Comparison of ENCODE assay signal across 12 cellular contexts in the genomic region with DNA sequence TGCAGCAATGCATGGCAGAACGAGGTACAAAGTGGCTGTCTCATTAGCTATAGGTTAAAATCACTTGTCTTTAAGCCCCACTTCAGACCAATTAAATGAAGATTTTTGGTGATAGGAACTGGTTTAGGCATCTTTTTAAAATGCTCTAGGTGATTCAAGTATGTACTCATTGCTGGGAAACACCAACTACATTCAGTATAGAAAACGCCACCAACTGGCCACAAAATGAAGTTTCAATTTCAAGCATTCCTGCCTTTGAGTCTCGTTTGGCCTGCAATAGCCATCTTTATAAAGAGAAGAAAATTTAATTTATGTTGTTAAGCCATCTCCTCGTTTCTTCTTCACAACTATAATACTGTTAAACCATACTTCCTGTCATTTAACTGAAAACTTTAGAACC.
DNase-seq lines count a peak whose midpoint lies in the region; ATAC-seq and TF ChIP-seq lines count a peak whose summit lies in the region.
"Had no signal": no experiment of that assay in that cellular context is flagged by ENCODE, and none has a peak within 500 bp of the region (broad histone marks: within the 10 kb centered on the region; RNA-seq: fewer than 3 reads in every experiment).

No MANE protein-coding gene starts in this region.

- peak; percentile 72 to 77 for TF ChIP-seq RAD21 in liver (IDR thresholded peaks at IDR 0.05)

- no peaks in the 10 kb centered on the region for H3K27me3 ChIP-seq in liver (ENCODE audit: control insufficient read depth in 4 of 4, insufficient read depth in 4 of 4, low read length in 3 of 4)
- H3K27me3 ChIP-seq: cardiac muscle cell had no signal

- CTCF ChIA-PET in GM10248 (lab: Yijun Ruan, JAX): interaction anchor here (1.5 to 2.2 kb wide), 3 partner anchors 8 to 13 kb away, joined by 3 to 8 read pairs (median 7); no protein-coding TSS in a partner anchor

- no peak overlapping the region for H3K4me3 Mint-ChIP-seq in activated T-cell treated with anti-CD3 and anti-CD28 coated beads, Interleukin-2, amount 50 U/mL, for 4 hours

- ATAC-seq in HG02798 (IDR thresholded peaks at IDR 0.05; ENCODE audit: poor library complexity, unreplicated experiment): no peak
- ATAC-seq in activated T-cell treated with anti-CD3 and anti-CD28 coated beads, Interleukin-2, amount 50 U/mL, for 4 hours: no peak

- no peaks in the 10 kb centered on the region for H3K9me3 ChIP-seq in liver (ENCODE audit: control insufficient read depth in 4 of 4, low read length in 3 of 4)
- H3K9me3 ChIP-seq: prostate gland, thoracic aorta had no signal

- DNase-seq in GM10248 (ENCODE audit: extremely low spot score): no peak
- peak; percentile 5 for DNase-seq in HT1080 (ENCODE audit: low read depth)
- DNase-seq in astrocyte of the spinal cord (ENCODE audit: low read depth, low spot score): no peak
- DNase-seq in activated naive CD4-positive, alpha-beta T cell (lab: John Stamatoyannopoulos, UW): no peak
- DNase-seq in NCI-H524 treated with DMSO at 0.1 percent for 48 hours (lab: John Stamatoyannopoulos, UW): no peak
- no peak for DNase-seq in activated T-cell treated with anti-CD3 and anti-CD28 coated beads, Interleukin-2, amount 50 U/mL, for 4 hours
- DNase-seq: activated T-cell treated with anti-CD3 and anti-CD28 coated beads, Interleukin-2, amount 50 U/mL, for 1 hour had no signal

- no peaks in the 10 kb centered on the region for H3K36me3 Mint-ChIP-seq in activated T-cell treated with anti-CD3 and anti-CD28 coated beads, Interleukin-2, amount 50 U/mL, for 4 hours (ENCODE audit: insufficient read depth)

- no peaks in the 10 kb centered on the region for H3K4me1 ChIP-seq in liver (ENCODE audit: control insufficient read depth in 4 of 4, insufficient read depth in 4 of 4, low read length in 3 of 4)
- H3K4me1 ChIP-seq: prostate gland had no signal

- WGBS in liver: 33% methylated on average over 4 of the region's 4 CpGs

- H3K27ac ChIP-seq in liver (ENCODE audit: low read depth in 1 of 2, low read length in 2 of 2): no peak overlapping the region
- H3K27ac ChIP-seq: cardiac muscle cell, prostate gland, thoracic aorta had no signal

- no peaks in the 10 kb centered on the region for H3K4me1 Mint-ChIP-seq in activated T-cell treated with anti-CD3 and anti-CD28 coated beads, Interleukin-2, amount 50 U/mL, for 4 hours (ENCODE audit: low read depth)

- H3K9me3 Mint-ChIP-seq in activated T-cell treated with anti-CD3 and anti-CD28 coated beads, Interleukin-2, amount 50 U/mL, for 4 hours: peaks cover 8% of the 10 kb centered on the region

- H3K4me3 ChIP-seq in astrocyte of the spinal cord (ENCODE audit: low read depth, low read length) (no peak overlapping the region), liver (ENCODE audit: low read depth in 1 of 3, low read length in 3 of 3) (no peak overlapping the region)
- H3K4me3 ChIP-seq: cardiac muscle cell, prostate gland, thoracic aorta had no signal

- POLR2A ChIA-PET in GM10248 (lab: Yijun Ruan, JAX): no interaction called here

- in situ Hi-C loops in astrocyte of the spinal cord (cut with HindIII; ENCODE audit: low sequenced_read_pairs): no loop called here

- no peaks in the 10 kb centered on the region for H3K27me3 Mint-ChIP-seq in activated T-cell treated with anti-CD3 and anti-CD28 coated beads, Interleukin-2, amount 50 U/mL, for 4 hours (ENCODE audit: low read depth)

- no peaks in the 10 kb centered on the region for H3K36me3 ChIP-seq in liver (ENCODE audit: control insufficient read depth in 4 of 4, insufficient read depth in 3 of 4, low read depth in 1 of 4, low read length in 3 of 4)
- H3K36me3 ChIP-seq: cardiac muscle cell, prostate gland, thoracic aorta had no signal

- no peak overlapping the region for H3K9ac ChIP-seq in liver (ENCODE audit: low read depth in 1 of 2, low read length in 2 of 2)

- TF ChIP-seq CTCF in GM10248 (IDR thresholded peaks at IDR 0.05; ENCODE audit: control extremely low read depth, extremely low read depth, low read depth, missing control alignments): peak; percentile 27
- TF ChIP-seq CTCF in astrocyte of the spinal cord (IDR thresholded peaks at IDR 0.05; ENCODE audit: low read depth, low read length): peak; percentile 20
- TF ChIP-seq CTCF in liver (IDR thresholded peaks at IDR 0.05; ENCODE audit: low read depth, low read length, missing input control): peak; percentile 40

TF ChIP-seq in liver, 16 proteins besides CTCF, POLR2A, EP300 and RAD21:
- TF ChIP-seq FOXA2 (IDR thresholded peaks at IDR 0.05) (no peak), JUND (IDR thresholded peaks at IDR 0.05) (no peak), GABPA (IDR thresholded peaks at IDR 0.05 in 1 of 2, conservative IDR thresholded peaks at IDR 0.05 in 1 of 2) (no peak), NR2F2 (IDR thresholded peaks at IDR 0.05) (no peak), EGR1 (IDR thresholded peaks at IDR 0.05; ENCODE audit: low read depth in 2 of 2) (no peak), HNF4A (conservative IDR thresholded peaks at IDR 0.05) (no peak)
- TF ChIP-seq, protein P1, sequence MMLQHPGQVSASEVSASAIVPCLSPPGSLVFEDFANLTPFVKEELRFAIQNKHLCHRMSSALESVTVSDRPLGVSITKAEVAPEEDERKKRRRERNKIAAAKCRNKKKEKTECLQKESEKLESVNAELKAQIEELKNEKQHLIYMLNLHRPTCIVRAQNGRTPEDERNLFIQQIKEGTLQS (IDR thresholded peaks at IDR 0.05): no peak
- TF ChIP-seq, protein P2, sequence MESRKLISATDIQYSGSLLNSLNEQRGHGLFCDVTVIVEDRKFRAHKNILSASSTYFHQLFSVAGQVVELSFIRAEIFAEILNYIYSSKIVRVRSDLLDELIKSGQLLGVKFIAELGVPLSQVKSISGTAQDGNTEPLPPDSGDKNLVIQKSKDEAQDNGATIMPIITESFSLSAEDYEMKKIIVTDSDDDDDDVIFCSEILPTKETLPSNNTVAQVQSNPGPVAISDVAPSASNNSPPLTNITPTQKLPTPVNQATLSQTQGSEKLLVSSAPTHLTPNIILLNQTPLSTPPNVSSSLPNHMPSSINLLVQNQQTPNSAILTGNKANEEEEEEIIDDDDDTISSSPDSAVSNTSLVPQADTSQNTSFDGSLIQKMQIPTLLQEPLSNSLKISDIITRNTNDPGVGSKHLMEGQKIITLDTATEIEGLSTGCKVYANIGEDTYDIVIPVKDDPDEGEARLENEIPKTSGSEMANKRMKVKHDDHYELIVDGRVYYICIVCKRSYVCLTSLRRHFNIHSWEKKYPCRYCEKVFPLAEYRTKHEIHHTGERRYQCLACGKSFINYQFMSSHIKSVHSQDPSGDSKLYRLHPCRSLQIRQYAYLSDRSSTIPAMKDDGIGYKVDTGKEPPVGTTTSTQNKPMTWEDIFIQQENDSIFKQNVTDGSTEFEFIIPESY (IDR thresholded peaks at IDR 0.05): no peak
TF ChIP-seq in liver: peak in this region for 0.
